Comparison of ENCODE assay signal across 2 cellular contexts in genomic region chr3:41753651-41754050, GRCh38.
TF ChIP-seq lines count a peak whose summit lies in the region.

No MANE protein-coding gene starts in this region.

TF ChIP-seq in GM23338, 12 proteins besides CTCF, POLR2A, EP300 and RAD21:
- TF ChIP-seq ETS1 (IDR thresholded peaks at IDR 0.05) (no peak), ZNF462 (CRISPR knock-in tag; IDR thresholded peaks at IDR 0.05) (no peak), CREB1 (CRISPR knock-in tag; IDR thresholded peaks at IDR 0.05; ENCODE audit: low read depth) (no peak), ZNF114 (CRISPR knock-in tag; IDR thresholded peaks at IDR 0.05) (no peak), JUNB (IDR thresholded peaks at IDR 0.05; ENCODE audit: unreplicated experiment) (no peak), EZH2phosphoT487 (IDR thresholded peaks at IDR 0.05; ENCODE audit: unreplicated experiment) (no peak), STAT1 (IDR thresholded peaks at IDR 0.05; ENCODE audit: unreplicated experiment) (no peak), EZH2 (IDR thresholded peaks at IDR 0.05; ENCODE audit: low read depth, unreplicated experiment) (no peak), POLR2AphosphoS5 (IDR thresholded peaks at IDR 0.05; ENCODE audit: low read depth) (no peak), ZNF331 (CRISPR knock-in tag; IDR thresholded peaks at IDR 0.05; ENCODE audit: low read depth) (no peak), REST (IDR thresholded peaks at IDR 0.05; ENCODE audit: unreplicated experiment) (no peak), NANOG (IDR thresholded peaks at IDR 0.05; ENCODE audit: borderline replicate concordance) (no peak)
TF ChIP-seq in GM23338: peak in this region for 0.

TF ChIP-seq in endothelial cell of umbilical vein, 7 proteins besides CTCF, POLR2A, EP300 and RAD21:
- TF ChIP-seq POLR2AphosphoS5 (IDR thresholded peaks at IDR 0.05; ENCODE audit: insufficient read depth, low read depth, low read length) (no peak), MYC (IDR thresholded peaks at IDR 0.05; ENCODE audit: low read depth, low read length) (no peak), FOS (IDR thresholded peaks at IDR 0.05; ENCODE audit: borderline replicate concordance, insufficient read depth, low read length) (no peak)
